ENCODE assay signal across 8 cellular contexts in the genomic region with DNA sequence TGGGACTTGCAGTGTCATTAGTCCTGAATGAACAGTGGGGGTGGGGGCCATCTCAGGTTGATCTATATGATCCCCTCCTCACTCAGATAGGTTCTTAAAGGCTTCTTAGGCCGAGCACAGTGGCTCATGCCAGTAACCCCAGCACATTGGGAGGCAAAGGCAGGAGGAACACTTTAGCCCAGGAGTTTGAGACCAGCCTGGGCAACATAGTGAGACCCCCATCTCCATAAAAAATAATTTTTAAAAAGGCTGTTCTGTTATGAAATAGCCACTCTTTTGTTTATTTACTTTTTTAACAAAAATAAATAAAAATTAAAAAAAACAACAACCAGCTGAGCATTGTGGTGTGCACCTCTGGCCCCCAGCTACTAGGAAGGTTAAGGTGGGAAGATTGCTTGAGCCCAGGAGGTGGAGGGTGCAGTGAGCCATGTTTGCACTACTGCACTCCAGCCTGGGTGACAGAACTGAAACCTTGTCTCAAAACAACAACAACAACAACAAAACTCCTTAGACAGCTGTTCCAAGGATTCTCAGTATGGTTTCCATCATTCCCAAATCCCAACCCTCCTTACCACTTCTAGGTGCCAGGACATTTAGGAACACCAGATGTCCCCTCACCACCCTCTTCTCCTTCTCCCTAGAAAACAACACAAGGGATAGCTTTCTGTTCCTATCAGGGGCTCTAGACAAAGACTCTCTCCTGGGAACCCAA. TPM values are rescaled to one million over a fixed set of nuclear protein-coding genes. Genes with fewer than 3 reads are reported as not detected.
DNase-seq lines count a peak whose midpoint lies in the region; ATAC-seq and TF ChIP-seq lines count a peak whose summit lies in the region.

No MANE protein-coding gene starts in this region.

- no peaks in the 10 kb centered on the region for H3K27me3 Mint-ChIP-seq in chondrocyte (ENCODE audit: low read depth)
- peaks cover 3% of the 10 kb centered on the region for H3K27me3 Mint-ChIP-seq in nephron (ENCODE audit: low read depth)

- H3K4me1 Mint-ChIP-seq in chondrocyte (ENCODE audit: low read depth), result peaks cover 66% of the 10 kb centered on the region
- peaks cover 64% of the 10 kb centered on the region for H3K4me1 Mint-ChIP-seq in nephron

- H3K36me3 Mint-ChIP-seq in chondrocyte (ENCODE audit: low read depth), result no peaks in the 10 kb centered on the region
- peaks cover 10% of the 10 kb centered on the region for H3K36me3 Mint-ChIP-seq in nephron (ENCODE audit: low read depth)

- peak overlapping the region; percentile 68 for H2AFZ ChIP-seq in Loucy (ENCODE audit: low read length)

- peaks cover 4% of the 10 kb centered on the region; the same call in 1 of the 2 replicates for H3F3A ChIP-seq in Loucy (ENCODE audit: low read depth)

- H3K4me2 ChIP-seq in Loucy (ENCODE audit: low read depth, low read length, poor library complexity, severe bottlenecking), result peak overlapping the region; percentile 74

- H3K9ac ChIP-seq in Loucy (ENCODE audit: low read depth, low read length, poor library complexity, severe bottlenecking), result peak overlapping the region; percentile 44

- no peaks in the 10 kb centered on the region for H4K20me1 ChIP-seq in Loucy (ENCODE audit: insufficient read depth, low read length, poor library complexity, severe bottlenecking)

- H3K27ac Mint-ChIP-seq in chondrocyte (ENCODE audit: unreplicated experiment), result peak overlapping the region; percentile 99
- peak overlapping the region; percentile 88 to 99 (median 93) for H3K27ac Mint-ChIP-seq in nephron

- peak overlapping the region; percentile 51 for H3K4me3 Mint-ChIP-seq in chondrocyte (ENCODE audit: unreplicated experiment)
- H3K4me3 Mint-ChIP-seq in nephron, result peak overlapping the region; percentile 95 to 99 (median 97)

- DNase-seq in AG10803 (ENCODE audit: low read depth) (no peak), chondrocyte (ENCODE audit: low spot score) (no peak), SIG-M5 (lab: John Stamatoyannopoulos, UW) (no peak), cerebellar nuclear complex (lab: John Stamatoyannopoulos, UW) (no peak)

- H3K36me3 ChIP-seq in Loucy (ENCODE audit: insufficient read depth, low read length), result no peaks in the 10 kb centered on the region

- H3K9me3 Mint-ChIP-seq in chondrocyte (ENCODE audit: low read depth), result no peaks in the 10 kb centered on the region
- H3K9me3 Mint-ChIP-seq in nephron, result no peaks in the 10 kb centered on the region

- peaks cover 28% of the 10 kb centered on the region for H3K79me2 ChIP-seq in Loucy (ENCODE audit: insufficient read depth, low read length)

- TF ChIP-seq CTCF in AG10803 (conservative IDR thresholded peaks at IDR 0.05; ENCODE audit: low read length) (no peak), Loucy (conservative IDR thresholded peaks at IDR 0.05; ENCODE audit: low read length) (no peak), chondrocyte (IDR thresholded peaks at IDR 0.05) (peak; percentile 10), nephron (IDR thresholded peaks at IDR 0.05; ENCODE audit: unreplicated experiment in 3 of 3) (no peak)

- ATAC-seq in HG03432 (IDR thresholded peaks at IDR 0.05; ENCODE audit: unreplicated experiment) (no peak), HG02763 (IDR thresholded peaks at IDR 0.05; ENCODE audit: unreplicated experiment) (no peak)

- H3K4me1 ChIP-seq in Loucy (ENCODE audit: insufficient read depth, low read length, poor library complexity, severe bottlenecking), result peaks cover 42% of the 10 kb centered on the region

- H3K9me3 ChIP-seq in Loucy (ENCODE audit: insufficient read depth, low read depth, low read length), result no peaks in the 10 kb centered on the region

- peak overlapping the region; percentile 22 for H3K4me3 ChIP-seq in AG10803 (ENCODE audit: low read length)
- H3K4me3 ChIP-seq in Loucy (ENCODE audit: low read length, poor library complexity, severe bottlenecking), result peak overlapping the region; percentile 64

- H3K27me3 ChIP-seq in Loucy (ENCODE audit: insufficient read depth, low read length, poor library complexity, severe bottlenecking), result peaks cover 2% of the 10 kb centered on the region

- H3K9me2 ChIP-seq in Loucy (replicated peaks; ENCODE audit: low read depth, low read length), result no peaks in the 10 kb centered on the region

RNA-seq across cellular contexts. Expression of a gene that starts 2.0 kb away (rescaled TPM):
- 67.7 to 74.5 TPM (median 69.7 TPM) in 3 replicates for total RNA-seq in chondrocyte

RNA-seq across cellular contexts. Expression of a gene that starts 4.7 kb away (rescaled TPM):
- total RNA-seq in chondrocyte, result 159 to 177 TPM (median 173 TPM) in 3 replicates

RNA-seq across cellular contexts. Expression of a gene that starts 26.3 kb away (rescaled TPM):
- 10.8 to 18.1 TPM (median 17.4 TPM) in 3 replicates for total RNA-seq in chondrocyte
